In genomic region chr5:66582499-66582898, GRCh38 we compare ENCODE assay signal across 24 cellular contexts. TPM values are rescaled to one million over a fixed set of nuclear protein-coding genes. Genes with fewer than 3 reads are reported as not detected.
DNase-seq lines count a peak whose midpoint lies in the region; ATAC-seq and TF ChIP-seq lines count a peak whose summit lies in the region.
"Had no signal": no experiment of that assay in that cellular context is flagged by ENCODE, and none has a peak within 500 bp of the region (broad histone marks: within the 10 kb centered on the region; RNA-seq: fewer than 3 reads in every experiment).

No MANE protein-coding gene starts in this region.

- peak overlapping the region; percentile 14 for H3K27ac Mint-ChIP-seq in activated T-cell treated with anti-CD3 and anti-CD28 coated beads, Interleukin-2, amount 50 U/mL, for 72 hours
- H3K27ac Mint-ChIP-seq in stimulated activated memory B cell treated with anti-CD40 and anti-IgM and Interleukin-4, amounts not matched to agents 10 μg/mL and 1 μg/mL and 100 μg/mL, for 72 hours = peak overlapping the region; percentile 5
- H3K27ac Mint-ChIP-seq: activated CD4-positive, alpha-beta memory T cell treated with anti-CD3 and anti-CD28 coated beads for 36 hours; activated naive CD8-positive, alpha-beta T cell; activated T-cell treated with anti-CD3 and anti-CD28 coated beads, Interleukin-2, amount 50 U/mL, for 24 hours; natural killer cell treated with Interleukin-12 subunit alpha and Interleukin-12 subunit beta and Interleukin-15 and Interleukin-18, amount 100 ng/mL, for 72 hours; stimulated activated naive CD8-positive, alpha-beta T cell treated with anti-CD3 and anti-CD28 coated beads, Interleukin-15, Interleukin-2, amounts not matched to agents 100 ng/mL and 50 ng/mL, for 24 hours had no signal

- no peak overlapping the region for H3K4me2 ChIP-seq in PC-3 (ENCODE audit: low read length)

- no peak overlapping the region for H3K4me3 ChIP-seq in PC-3 (ENCODE audit: low read length)
- no peak overlapping the region for H3K4me3 ChIP-seq in fibroblast of mammary gland (ENCODE audit: control insufficient read depth, low read depth, low read length)
- H3K4me3 ChIP-seq: lower lobe of right lung had no signal

- CTCF ChIA-PET in PC-3 (lab: Charles Lee) = no interaction called here

- H3K4me1 Mint-ChIP-seq in activated T-cell treated with anti-CD3 and anti-CD28 coated beads, Interleukin-2, amount 50 U/mL, for 72 hours (ENCODE audit: low read depth) = peaks cover 8% of the 10 kb centered on the region
- peaks cover 10% of the 10 kb centered on the region for H3K4me1 Mint-ChIP-seq in stimulated activated memory B cell treated with anti-CD40 and anti-IgM and Interleukin-4, amounts not matched to agents 10 μg/mL and 1 μg/mL and 100 μg/mL, for 72 hours

- no peaks in the 10 kb centered on the region for H3K79me2 ChIP-seq in PC-3 (ENCODE audit: low read length)

- intact Hi-C loops in PC-3 (cut with micrococcal nuclease) = no loop called here

- no peaks in the 10 kb centered on the region for H3K27me3 ChIP-seq in PC-3 (ENCODE audit: low read length)

- no peaks in the 10 kb centered on the region for H3F3A ChIP-seq in PC-3 (ENCODE audit: low read length, unreplicated experiment)

- no peak for DNase-seq in activated T-cell treated with anti-CD3 and anti-CD28 coated beads, Interleukin-2, amount 50 U/mL, for 72 hours
- DNase-seq in activated T-cell treated with anti-CD3 and anti-CD28 coated beads, Interleukin-2, amount 50 U/mL, for 48 hours = no peak
- peak; percentile 1 for DNase-seq in PC-3
- DNase-seq in fibroblast of mammary gland (ENCODE audit: low read depth) = peak; percentile 30
- DNase-seq in GOT3 (lab: John Stamatoyannopoulos, UW) = no peak
- no peak for DNase-seq in NCI-H2029 (lab: John Stamatoyannopoulos, UW)
- DNase-seq: activated CD4-positive, alpha-beta memory T cell treated with anti-CD3 and anti-CD28 coated beads for 36 hours; activated T-cell treated with anti-CD3 and anti-CD28 coated beads, Interleukin-2, amount 50 U/mL, for 24 hours; central memory CD4-positive, alpha-beta T cell; DMS79; effector CD8-positive, alpha-beta T cell; foreskin melanocyte; lower lobe of right lung; NCI-H1694 treated with DMSO at 0.1 percent for 48 hours; NCI-H526 treated with DMSO at 0.1 percent for 48 hours; stimulated activated CD4-positive, alpha-beta T cell treated with anti-CD3 and anti-CD28 coated beads, Interleukin-15, amount 100 ng/mL, for 24 hours; SW 1271 had no signal

- POLR2A ChIA-PET in PC-3 (lab: Charles Lee; ENCODE audit: unreplicated experiment) = no interaction called here

- no peak for TF ChIP-seq CTCF in PC-3 (conservative IDR thresholded peaks at IDR 0.05; ENCODE audit: low read depth, low read length)
- no peak for TF ChIP-seq CTCF in fibroblast of mammary gland (conservative IDR thresholded peaks at IDR 0.05; ENCODE audit: control insufficient read depth, insufficient read depth, low read depth, low read length)

- H4K20me1 ChIP-seq in PC-3 (ENCODE audit: low read length) = no peaks in the 10 kb centered on the region

- no peaks in the 10 kb centered on the region for H3K4me1 ChIP-seq in PC-3 (ENCODE audit: insufficient read depth, low read length)
- H3K4me1 ChIP-seq: lower lobe of right lung had no signal

- H3K9me3 ChIP-seq in PC-3 (ENCODE audit: low read length) = no peaks in the 10 kb centered on the region
- H3K9me3 ChIP-seq: lower lobe of right lung had no signal

- H3K4me3 Mint-ChIP-seq in activated T-cell treated with anti-CD3 and anti-CD28 coated beads, Interleukin-2, amount 50 U/mL, for 72 hours = no peak overlapping the region
- H3K4me3 Mint-ChIP-seq in stimulated activated memory B cell treated with anti-CD40 and anti-IgM and Interleukin-4, amounts not matched to agents 10 μg/mL and 1 μg/mL and 100 μg/mL, for 72 hours = no peak overlapping the region
- H3K4me3 Mint-ChIP-seq: activated CD4-positive, alpha-beta memory T cell treated with anti-CD3 and anti-CD28 coated beads for 36 hours; activated naive CD8-positive, alpha-beta T cell; activated T-cell treated with anti-CD3 and anti-CD28 coated beads, Interleukin-2, amount 50 U/mL, for 24 hours; CD14-positive monocyte; natural killer cell treated with Interleukin-12 subunit alpha and Interleukin-12 subunit beta and Interleukin-15 and Interleukin-18, amount 100 ng/mL, for 72 hours; stimulated activated naive CD8-positive, alpha-beta T cell treated with anti-CD3 and anti-CD28 coated beads, Interleukin-15, Interleukin-2, amounts not matched to agents 100 ng/mL and 50 ng/mL, for 24 hours had no signal

- H3K27ac ChIP-seq in PC-3 (ENCODE audit: low read length) = no peak overlapping the region
- H3K27ac ChIP-seq: lower lobe of right lung, VCaP had no signal

- H3K36me3 Mint-ChIP-seq in activated T-cell treated with anti-CD3 and anti-CD28 coated beads, Interleukin-2, amount 50 U/mL, for 72 hours (ENCODE audit: insufficient read depth in 2 of 2) = no peaks in the 10 kb centered on the region
- no peaks in the 10 kb centered on the region for H3K36me3 Mint-ChIP-seq in stimulated activated memory B cell treated with anti-CD40 and anti-IgM and Interleukin-4, amounts not matched to agents 10 μg/mL and 1 μg/mL and 100 μg/mL, for 72 hours
- H3K36me3 Mint-ChIP-seq: activated CD4-positive, alpha-beta memory T cell treated with anti-CD3 and anti-CD28 coated beads for 36 hours; activated naive CD8-positive, alpha-beta T cell; CD14-positive monocyte; natural killer cell treated with Interleukin-12 subunit alpha and Interleukin-12 subunit beta and Interleukin-15 and Interleukin-18, amount 100 ng/mL, for 72 hours had no signal

- no TSS peak for BruUV-seq in PC-3 (replicated peaks; lab: Mats Ljungman, UMichigan)

- H3K9me3 Mint-ChIP-seq in activated T-cell treated with anti-CD3 and anti-CD28 coated beads, Interleukin-2, amount 50 U/mL, for 72 hours = no peaks in the 10 kb centered on the region
- H3K9me3 Mint-ChIP-seq in stimulated activated memory B cell treated with anti-CD40 and anti-IgM and Interleukin-4, amounts not matched to agents 10 μg/mL and 1 μg/mL and 100 μg/mL, for 72 hours = no peaks in the 10 kb centered on the region
- H3K9me3 Mint-ChIP-seq: activated CD4-positive, alpha-beta memory T cell treated with anti-CD3 and anti-CD28 coated beads for 36 hours; activated T-cell treated with anti-CD3 and anti-CD28 coated beads, Interleukin-2, amount 50 U/mL, for 24 hours; stimulated activated naive CD8-positive, alpha-beta T cell treated with anti-CD3 and anti-CD28 coated beads, Interleukin-15, Interleukin-2, amounts not matched to agents 100 ng/mL and 50 ng/mL, for 24 hours had no signal

- ATAC-seq in activated T-cell treated with anti-CD3 and anti-CD28 coated beads, Interleukin-2, amount 50 U/mL, for 72 hours (replicated peaks in 1 of 2) = no peak
- ATAC-seq in PC-3 (no peak), GM18873 (IDR thresholded peaks at IDR 0.05; ENCODE audit: low FRiP score, unreplicated experiment) (no peak)
- no peak for ATAC-seq in stimulated activated memory B cell treated with anti-CD40 and anti-IgM and Interleukin-4, amounts not matched to agents 10 μg/mL and 1 μg/mL and 100 μg/mL, for 72 hours
- ATAC-seq: lower lobe of right lung; natural killer cell treated with Interleukin-12 subunit alpha and Interleukin-12 subunit beta and Interleukin-15 and Interleukin-18, amount 100 ng/mL, for 72 hours had no signal

- no peak overlapping the region for H3K9ac ChIP-seq in PC-3 (ENCODE audit: low read length)

- peaks cover 43% of the 10 kb centered on the region for H3K27me3 Mint-ChIP-seq in activated T-cell treated with anti-CD3 and anti-CD28 coated beads, Interleukin-2, amount 50 U/mL, for 72 hours (ENCODE audit: low read depth)
- no peaks in the 10 kb centered on the region for H3K27me3 Mint-ChIP-seq in stimulated activated memory B cell treated with anti-CD40 and anti-IgM and Interleukin-4, amounts not matched to agents 10 μg/mL and 1 μg/mL and 100 μg/mL, for 72 hours

- no peaks in the 10 kb centered on the region for H3K9me2 ChIP-seq in PC-3 (replicated peaks; ENCODE audit: low read length)

- no peak overlapping the region for H2AFZ ChIP-seq in PC-3 (ENCODE audit: low read length)

- H3K36me3 ChIP-seq in PC-3 (ENCODE audit: low read depth, low read length) = no peaks in the 10 kb centered on the region
- H3K36me3 ChIP-seq: lower lobe of right lung had no signal

RNA-seq across cellular contexts. Expression of gene MAST4, which starts 13.7 kb away (rescaled TPM):
- total RNA-seq in activated T-cell treated with anti-CD3 and anti-CD28 coated beads, Interleukin-2, amount 50 U/mL, for 72 hours = 10 to 100 TPM; 32.9 to 38.3 TPM
- 7.9 and 8.2 TPM in 2 replicates for total RNA-seq in PC-3 (2014; rRNA removed)

Comparison
In these comparisons a context has a peak if more than half of its experiments do, and no peak if none do; other contexts are left out.
1. DNase-seq: peak in PC-3 (single experiment) and fibroblast of mammary gland (single experiment); none in activated T-cell treated with anti-CD3 and anti-CD28 coated beads, Interleukin-2, amount 50 U/mL, for 72 hours (0 of 2), activated T-cell treated with anti-CD3 and anti-CD28 coated beads, Interleukin-2, amount 50 U/mL, for 48 hours (0 of 2), GOT3 (single experiment) and NCI-H2029 (single experiment).